In the genomic region with DNA sequence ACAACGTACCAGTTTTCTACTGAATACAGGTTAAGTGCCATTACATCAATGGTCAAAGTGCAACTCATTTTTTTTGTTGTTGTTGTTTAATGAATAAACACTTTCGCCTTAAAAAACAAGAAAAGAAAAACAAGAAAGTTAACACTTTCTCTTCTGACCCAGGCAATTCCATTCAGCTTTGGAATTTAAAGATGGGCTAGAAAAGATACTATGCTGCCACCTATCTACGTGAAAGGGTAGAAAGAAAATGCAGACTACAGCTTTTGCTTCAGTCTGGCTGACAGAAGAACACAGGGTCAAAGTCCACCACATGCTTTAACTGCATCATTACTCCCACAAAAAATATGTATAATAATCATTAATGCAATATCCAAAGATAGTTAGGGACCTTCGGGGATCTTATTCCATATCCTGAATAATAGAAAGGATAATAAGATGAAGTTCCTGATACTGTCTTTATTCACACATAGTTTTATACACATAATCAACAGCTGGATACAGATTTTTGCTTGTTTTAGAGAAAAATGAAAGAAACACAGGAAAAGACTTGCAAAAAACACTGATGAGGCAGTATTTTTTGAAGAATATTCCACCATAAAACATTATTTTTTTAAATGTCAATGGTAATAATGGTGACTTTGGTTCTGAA, we compare ENCODE assay signal across 1 cellular context.
TF ChIP-seq lines count a peak whose summit lies in the region.

No MANE protein-coding gene starts in this region.

TF ChIP-seq in HCT116, 20 proteins besides CTCF, POLR2A, EP300 and RAD21 (continued from another document):
- TF ChIP-seq, protein P1, sequence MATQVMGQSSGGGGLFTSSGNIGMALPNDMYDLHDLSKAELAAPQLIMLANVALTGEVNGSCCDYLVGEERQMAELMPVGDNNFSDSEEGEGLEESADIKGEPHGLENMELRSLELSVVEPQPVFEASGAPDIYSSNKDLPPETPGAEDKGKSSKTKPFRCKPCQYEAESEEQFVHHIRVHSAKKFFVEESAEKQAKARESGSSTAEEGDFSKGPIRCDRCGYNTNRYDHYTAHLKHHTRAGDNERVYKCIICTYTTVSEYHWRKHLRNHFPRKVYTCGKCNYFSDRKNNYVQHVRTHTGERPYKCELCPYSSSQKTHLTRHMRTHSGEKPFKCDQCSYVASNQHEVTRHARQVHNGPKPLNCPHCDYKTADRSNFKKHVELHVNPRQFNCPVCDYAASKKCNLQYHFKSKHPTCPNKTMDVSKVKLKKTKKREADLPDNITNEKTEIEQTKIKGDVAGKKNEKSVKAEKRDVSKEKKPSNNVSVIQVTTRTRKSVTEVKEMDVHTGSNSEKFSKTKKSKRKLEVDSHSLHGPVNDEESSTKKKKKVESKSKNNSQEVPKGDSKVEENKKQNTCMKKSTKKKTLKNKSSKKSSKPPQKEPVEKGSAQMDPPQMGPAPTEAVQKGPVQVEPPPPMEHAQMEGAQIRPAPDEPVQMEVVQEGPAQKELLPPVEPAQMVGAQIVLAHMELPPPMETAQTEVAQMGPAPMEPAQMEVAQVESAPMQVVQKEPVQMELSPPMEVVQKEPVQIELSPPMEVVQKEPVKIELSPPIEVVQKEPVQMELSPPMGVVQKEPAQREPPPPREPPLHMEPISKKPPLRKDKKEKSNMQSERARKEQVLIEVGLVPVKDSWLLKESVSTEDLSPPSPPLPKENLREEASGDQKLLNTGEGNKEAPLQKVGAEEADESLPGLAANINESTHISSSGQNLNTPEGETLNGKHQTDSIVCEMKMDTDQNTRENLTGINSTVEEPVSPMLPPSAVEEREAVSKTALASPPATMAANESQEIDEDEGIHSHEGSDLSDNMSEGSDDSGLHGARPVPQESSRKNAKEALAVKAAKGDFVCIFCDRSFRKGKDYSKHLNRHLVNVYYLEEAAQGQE (IDR thresholded peaks at IDR 0.05; ENCODE audit: low read depth), result no peak
- no peak for TF ChIP-seq EZH2phosphoT487 (IDR thresholded peaks at IDR 0.05; ENCODE audit: borderline replicate concordance)
